ENCODE assay signal across 1 cellular context in the genomic region with DNA sequence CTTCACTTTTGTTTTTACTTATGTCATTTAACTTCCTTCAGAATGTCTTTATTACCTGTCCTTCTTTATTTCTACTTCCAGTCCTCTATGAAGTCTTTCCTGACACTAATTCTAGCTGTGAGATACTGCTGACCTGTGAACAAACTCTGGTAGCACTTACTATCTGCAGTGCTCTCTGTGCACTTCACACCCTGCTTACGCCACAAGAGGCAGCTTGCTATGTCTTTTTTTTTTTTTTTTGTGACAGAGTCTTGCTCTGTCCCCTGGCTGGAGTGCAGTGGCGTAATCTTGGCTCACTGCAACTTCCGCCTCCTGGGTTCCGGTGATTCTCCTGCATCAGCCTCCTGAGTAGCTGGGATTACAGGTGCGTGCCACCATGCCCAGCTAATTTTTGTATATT.
TF ChIP-seq lines count a peak whose summit lies in the region.

No MANE protein-coding gene starts in this region.

TF ChIP-seq in HepG2, 621 proteins besides CTCF, POLR2A, EP300 and RAD21 (continued from another document):
- TF ChIP-seq, protein P1, sequence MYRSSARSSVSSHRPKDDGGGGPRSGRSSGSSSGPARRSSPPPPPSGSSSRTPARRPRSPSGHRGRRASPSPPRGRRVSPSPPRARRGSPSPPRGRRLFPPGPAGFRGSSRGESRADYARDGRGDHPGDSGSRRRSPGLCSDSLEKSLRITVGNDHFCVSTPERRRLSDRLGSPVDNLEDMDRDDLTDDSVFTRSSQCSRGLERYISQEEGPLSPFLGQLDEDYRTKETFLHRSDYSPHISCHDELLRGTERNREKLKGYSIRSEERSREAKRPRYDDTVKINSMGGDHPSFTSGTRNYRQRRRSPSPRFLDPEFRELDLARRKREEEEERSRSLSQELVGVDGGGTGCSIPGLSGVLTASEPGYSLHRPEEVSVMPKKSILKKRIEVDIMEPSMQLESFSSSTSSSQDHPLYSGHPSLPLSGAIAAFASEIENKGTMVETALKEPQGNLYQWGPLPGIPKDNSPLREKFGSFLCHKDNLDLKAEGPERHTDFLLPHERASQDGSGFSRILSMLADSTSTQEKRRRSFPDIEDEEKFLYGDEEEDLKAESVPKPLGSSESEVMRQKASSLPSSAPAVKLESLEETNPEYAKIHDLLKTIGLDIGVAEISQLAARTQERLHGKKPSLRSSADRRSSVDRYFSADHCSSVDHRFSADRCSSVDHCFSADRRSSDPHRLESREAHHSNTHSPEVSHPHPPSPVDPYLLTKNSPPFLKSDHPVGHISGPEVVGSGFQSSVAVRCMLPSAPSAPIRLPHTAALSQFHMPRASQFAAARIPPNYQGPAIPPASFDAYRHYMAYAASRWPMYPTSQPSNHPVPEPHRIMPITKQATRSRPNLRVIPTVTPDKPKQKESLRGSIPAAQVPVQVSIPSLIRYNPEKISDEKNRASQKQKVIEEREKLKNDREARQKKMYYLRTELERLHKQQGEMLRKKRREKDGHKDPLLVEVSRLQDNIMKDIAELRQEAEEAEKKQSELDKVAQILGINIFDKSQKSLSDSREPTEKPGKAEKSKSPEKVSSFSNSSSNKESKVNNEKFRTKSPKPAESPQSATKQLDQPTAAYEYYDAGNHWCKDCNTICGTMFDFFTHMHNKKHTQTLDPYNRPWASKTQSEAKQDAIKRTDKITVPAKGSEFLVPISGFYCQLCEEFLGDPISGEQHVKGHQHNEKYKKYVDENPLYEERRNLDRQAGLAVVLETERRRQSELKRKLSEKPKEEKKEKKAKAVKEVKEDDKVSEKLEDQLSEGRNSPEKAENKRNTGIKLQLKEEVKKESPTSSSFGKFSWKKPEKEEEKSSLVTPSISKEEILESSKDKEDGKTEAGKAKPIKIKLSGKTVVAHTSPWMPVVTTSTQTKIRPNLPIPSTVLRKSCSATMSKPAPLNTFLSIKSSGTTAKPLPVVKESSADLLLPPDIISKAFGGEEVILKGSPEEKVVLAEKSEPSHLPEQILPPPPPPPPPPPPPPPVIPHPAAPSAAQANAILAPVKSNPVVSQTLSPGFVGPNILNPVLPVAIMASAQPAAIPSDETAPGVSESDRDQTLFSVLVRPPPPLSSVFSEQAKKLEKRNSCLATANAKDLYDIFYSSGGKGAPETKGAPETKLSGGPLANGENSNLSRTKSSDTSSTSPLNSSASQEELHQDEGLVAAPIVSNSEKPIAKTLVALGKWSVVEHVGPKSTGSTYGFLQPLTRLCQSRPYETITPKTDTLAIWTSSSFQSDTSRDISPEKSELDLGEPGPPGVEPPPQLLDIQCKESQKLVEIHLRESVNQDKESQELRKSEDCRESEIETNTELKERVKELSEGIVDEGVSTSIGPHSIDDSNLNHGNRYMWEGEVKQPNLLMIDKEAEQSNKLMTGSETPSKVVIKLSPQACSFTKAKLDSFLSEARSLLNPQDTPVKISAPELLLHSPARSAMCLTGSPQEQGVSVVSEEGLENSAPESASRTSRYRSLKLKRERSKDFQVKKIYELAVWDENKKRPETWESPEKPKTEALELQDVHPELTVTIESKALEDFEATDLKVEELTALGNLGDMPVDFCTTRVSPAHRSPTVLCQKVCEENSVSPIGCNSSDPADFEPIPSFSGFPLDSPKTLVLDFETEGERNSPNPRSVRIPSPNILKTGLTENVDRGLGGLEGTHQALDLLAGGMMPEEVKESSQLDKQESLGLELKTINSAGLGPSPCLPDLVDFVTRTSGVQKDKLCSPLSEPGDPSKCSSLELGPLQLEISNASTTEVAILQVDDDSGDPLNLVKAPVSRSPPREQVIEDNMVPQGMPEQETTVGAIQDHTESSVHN (CRISPR knock-in tag; IDR thresholded peaks at IDR 0.05): no peak
- TF ChIP-seq, protein P2, sequence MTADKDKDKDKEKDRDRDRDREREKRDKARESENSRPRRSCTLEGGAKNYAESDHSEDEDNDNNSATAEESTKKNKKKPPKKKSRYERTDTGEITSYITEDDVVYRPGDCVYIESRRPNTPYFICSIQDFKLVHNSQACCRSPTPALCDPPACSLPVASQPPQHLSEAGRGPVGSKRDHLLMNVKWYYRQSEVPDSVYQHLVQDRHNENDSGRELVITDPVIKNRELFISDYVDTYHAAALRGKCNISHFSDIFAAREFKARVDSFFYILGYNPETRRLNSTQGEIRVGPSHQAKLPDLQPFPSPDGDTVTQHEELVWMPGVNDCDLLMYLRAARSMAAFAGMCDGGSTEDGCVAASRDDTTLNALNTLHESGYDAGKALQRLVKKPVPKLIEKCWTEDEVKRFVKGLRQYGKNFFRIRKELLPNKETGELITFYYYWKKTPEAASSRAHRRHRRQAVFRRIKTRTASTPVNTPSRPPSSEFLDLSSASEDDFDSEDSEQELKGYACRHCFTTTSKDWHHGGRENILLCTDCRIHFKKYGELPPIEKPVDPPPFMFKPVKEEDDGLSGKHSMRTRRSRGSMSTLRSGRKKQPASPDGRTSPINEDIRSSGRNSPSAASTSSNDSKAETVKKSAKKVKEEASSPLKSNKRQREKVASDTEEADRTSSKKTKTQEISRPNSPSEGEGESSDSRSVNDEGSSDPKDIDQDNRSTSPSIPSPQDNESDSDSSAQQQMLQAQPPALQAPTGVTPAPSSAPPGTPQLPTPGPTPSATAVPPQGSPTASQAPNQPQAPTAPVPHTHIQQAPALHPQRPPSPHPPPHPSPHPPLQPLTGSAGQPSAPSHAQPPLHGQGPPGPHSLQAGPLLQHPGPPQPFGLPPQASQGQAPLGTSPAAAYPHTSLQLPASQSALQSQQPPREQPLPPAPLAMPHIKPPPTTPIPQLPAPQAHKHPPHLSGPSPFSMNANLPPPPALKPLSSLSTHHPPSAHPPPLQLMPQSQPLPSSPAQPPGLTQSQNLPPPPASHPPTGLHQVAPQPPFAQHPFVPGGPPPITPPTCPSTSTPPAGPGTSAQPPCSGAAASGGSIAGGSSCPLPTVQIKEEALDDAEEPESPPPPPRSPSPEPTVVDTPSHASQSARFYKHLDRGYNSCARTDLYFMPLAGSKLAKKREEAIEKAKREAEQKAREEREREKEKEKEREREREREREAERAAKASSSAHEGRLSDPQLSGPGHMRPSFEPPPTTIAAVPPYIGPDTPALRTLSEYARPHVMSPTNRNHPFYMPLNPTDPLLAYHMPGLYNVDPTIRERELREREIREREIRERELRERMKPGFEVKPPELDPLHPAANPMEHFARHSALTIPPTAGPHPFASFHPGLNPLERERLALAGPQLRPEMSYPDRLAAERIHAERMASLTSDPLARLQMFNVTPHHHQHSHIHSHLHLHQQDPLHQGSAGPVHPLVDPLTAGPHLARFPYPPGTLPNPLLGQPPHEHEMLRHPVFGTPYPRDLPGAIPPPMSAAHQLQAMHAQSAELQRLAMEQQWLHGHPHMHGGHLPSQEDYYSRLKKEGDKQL (CRISPR knock-in tag; IDR thresholded peaks at IDR 0.05; ENCODE audit: low read depth): no peak
- TF ChIP-seq MIER2 (CRISPR knock-in tag; IDR thresholded peaks at IDR 0.05) (no peak), REPIN1 (CRISPR knock-in tag; IDR thresholded peaks at IDR 0.05; ENCODE audit: borderline replicate concordance, low read depth) (no peak), KAT2B (IDR thresholded peaks at IDR 0.05; ENCODE audit: borderline replicate concordance, low read depth, low read length) (no peak), JUNB (CRISPR knock-in tag; IDR thresholded peaks at IDR 0.05; ENCODE audit: borderline replicate concordance) (no peak), RXRA (CRISPR knock-in tag; IDR thresholded peaks at IDR 0.05) (no peak), HIVEP1 (CRISPR knock-in tag; IDR thresholded peaks at IDR 0.05) (no peak), ZNF761 (CRISPR knock-in tag; conservative IDR thresholded peaks at IDR 0.05) (no peak), XBP1 (CRISPR knock-in tag; IDR thresholded peaks at IDR 0.05) (no peak), NFYC (CRISPR knock-in tag; IDR thresholded peaks at IDR 0.05) (no peak), ZMYM3 (CRISPR knock-in tag; IDR thresholded peaks at IDR 0.05) (peak; percentile 78), ZNF558 (CRISPR knock-in tag; IDR thresholded peaks at IDR 0.05; ENCODE audit: borderline replicate concordance) (no peak), ZNF20 (CRISPR knock-in tag; IDR thresholded peaks at IDR 0.05) (no peak), SMC3 (IDR thresholded peaks at IDR 0.05; ENCODE audit: low read length) (no peak), NFKB2 (CRISPR knock-in tag; IDR thresholded peaks at IDR 0.05; ENCODE audit: borderline replicate concordance) (no peak), HOXD1 (CRISPR knock-in tag; IDR thresholded peaks at IDR 0.05) (no peak), ZNF510 (CRISPR knock-in tag; IDR thresholded peaks at IDR 0.05; ENCODE audit: low read depth) (no peak), TARDBP (CRISPR knock-in tag; IDR thresholded peaks at IDR 0.05) (no peak), U2AF1 (optimal IDR thresholded peaks at IDR 0.05; ENCODE audit: low read depth, low read length) (no peak), RBAK (CRISPR knock-in tag; IDR thresholded peaks at IDR 0.05) (no peak), KLF15 (CRISPR knock-in tag; IDR thresholded peaks at IDR 0.05; ENCODE audit: borderline replicate concordance) (no peak), MYC (CRISPR knock-in tag; IDR thresholded peaks at IDR 0.05; ENCODE audit: borderline replicate concordance) (no peak)
- TF ChIP-seq, protein P3, sequence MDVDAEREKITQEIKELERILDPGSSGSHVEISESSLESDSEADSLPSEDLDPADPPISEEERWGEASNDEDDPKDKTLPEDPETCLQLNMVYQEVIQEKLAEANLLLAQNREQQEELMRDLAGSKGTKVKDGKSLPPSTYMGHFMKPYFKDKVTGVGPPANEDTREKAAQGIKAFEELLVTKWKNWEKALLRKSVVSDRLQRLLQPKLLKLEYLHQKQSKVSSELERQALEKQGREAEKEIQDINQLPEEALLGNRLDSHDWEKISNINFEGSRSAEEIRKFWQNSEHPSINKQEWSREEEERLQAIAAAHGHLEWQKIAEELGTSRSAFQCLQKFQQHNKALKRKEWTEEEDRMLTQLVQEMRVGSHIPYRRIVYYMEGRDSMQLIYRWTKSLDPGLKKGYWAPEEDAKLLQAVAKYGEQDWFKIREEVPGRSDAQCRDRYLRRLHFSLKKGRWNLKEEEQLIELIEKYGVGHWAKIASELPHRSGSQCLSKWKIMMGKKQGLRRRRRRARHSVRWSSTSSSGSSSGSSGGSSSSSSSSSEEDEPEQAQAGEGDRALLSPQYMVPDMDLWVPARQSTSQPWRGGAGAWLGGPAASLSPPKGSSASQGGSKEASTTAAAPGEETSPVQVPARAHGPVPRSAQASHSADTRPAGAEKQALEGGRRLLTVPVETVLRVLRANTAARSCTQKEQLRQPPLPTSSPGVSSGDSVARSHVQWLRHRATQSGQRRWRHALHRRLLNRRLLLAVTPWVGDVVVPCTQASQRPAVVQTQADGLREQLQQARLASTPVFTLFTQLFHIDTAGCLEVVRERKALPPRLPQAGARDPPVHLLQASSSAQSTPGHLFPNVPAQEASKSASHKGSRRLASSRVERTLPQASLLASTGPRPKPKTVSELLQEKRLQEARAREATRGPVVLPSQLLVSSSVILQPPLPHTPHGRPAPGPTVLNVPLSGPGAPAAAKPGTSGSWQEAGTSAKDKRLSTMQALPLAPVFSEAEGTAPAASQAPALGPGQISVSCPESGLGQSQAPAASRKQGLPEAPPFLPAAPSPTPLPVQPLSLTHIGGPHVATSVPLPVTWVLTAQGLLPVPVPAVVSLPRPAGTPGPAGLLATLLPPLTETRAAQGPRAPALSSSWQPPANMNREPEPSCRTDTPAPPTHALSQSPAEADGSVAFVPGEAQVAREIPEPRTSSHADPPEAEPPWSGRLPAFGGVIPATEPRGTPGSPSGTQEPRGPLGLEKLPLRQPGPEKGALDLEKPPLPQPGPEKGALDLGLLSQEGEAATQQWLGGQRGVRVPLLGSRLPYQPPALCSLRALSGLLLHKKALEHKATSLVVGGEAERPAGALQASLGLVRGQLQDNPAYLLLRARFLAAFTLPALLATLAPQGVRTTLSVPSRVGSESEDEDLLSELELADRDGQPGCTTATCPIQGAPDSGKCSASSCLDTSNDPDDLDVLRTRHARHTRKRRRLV (CRISPR knock-in tag; IDR thresholded peaks at IDR 0.05): no peak
- TF ChIP-seq, protein P4, sequence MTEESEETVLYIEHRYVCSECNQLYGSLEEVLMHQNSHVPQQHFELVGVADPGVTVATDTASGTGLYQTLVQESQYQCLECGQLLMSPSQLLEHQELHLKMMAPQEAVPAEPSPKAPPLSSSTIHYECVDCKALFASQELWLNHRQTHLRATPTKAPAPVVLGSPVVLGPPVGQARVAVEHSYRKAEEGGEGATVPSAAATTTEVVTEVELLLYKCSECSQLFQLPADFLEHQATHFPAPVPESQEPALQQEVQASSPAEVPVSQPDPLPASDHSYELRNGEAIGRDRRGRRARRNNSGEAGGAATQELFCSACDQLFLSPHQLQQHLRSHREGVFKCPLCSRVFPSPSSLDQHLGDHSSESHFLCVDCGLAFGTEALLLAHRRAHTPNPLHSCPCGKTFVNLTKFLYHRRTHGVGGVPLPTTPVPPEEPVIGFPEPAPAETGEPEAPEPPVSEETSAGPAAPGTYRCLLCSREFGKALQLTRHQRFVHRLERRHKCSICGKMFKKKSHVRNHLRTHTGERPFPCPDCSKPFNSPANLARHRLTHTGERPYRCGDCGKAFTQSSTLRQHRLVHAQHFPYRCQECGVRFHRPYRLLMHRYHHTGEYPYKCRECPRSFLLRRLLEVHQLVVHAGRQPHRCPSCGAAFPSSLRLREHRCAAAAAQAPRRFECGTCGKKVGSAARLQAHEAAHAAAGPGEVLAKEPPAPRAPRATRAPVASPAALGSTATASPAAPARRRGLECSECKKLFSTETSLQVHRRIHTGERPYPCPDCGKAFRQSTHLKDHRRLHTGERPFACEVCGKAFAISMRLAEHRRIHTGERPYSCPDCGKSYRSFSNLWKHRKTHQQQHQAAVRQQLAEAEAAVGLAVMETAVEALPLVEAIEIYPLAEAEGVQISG (CRISPR knock-in tag; IDR thresholded peaks at IDR 0.05): peak; percentile 25; the same call in 1 of the 2 replicates
- TF ChIP-seq, protein P5, sequence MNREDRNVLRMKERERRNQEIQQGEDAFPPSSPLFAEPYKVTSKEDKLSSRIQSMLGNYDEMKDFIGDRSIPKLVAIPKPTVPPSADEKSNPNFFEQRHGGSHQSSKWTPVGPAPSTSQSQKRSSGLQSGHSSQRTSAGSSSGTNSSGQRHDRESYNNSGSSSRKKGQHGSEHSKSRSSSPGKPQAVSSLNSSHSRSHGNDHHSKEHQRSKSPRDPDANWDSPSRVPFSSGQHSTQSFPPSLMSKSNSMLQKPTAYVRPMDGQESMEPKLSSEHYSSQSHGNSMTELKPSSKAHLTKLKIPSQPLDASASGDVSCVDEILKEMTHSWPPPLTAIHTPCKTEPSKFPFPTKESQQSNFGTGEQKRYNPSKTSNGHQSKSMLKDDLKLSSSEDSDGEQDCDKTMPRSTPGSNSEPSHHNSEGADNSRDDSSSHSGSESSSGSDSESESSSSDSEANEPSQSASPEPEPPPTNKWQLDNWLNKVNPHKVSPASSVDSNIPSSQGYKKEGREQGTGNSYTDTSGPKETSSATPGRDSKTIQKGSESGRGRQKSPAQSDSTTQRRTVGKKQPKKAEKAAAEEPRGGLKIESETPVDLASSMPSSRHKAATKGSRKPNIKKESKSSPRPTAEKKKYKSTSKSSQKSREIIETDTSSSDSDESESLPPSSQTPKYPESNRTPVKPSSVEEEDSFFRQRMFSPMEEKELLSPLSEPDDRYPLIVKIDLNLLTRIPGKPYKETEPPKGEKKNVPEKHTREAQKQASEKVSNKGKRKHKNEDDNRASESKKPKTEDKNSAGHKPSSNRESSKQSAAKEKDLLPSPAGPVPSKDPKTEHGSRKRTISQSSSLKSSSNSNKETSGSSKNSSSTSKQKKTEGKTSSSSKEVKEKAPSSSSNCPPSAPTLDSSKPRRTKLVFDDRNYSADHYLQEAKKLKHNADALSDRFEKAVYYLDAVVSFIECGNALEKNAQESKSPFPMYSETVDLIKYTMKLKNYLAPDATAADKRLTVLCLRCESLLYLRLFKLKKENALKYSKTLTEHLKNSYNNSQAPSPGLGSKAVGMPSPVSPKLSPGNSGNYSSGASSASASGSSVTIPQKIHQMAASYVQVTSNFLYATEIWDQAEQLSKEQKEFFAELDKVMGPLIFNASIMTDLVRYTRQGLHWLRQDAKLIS (CRISPR knock-in tag; IDR thresholded peaks at IDR 0.05): no peak
